Comparison of ENCODE assay signal across 29 cellular contexts in the genomic region with DNA sequence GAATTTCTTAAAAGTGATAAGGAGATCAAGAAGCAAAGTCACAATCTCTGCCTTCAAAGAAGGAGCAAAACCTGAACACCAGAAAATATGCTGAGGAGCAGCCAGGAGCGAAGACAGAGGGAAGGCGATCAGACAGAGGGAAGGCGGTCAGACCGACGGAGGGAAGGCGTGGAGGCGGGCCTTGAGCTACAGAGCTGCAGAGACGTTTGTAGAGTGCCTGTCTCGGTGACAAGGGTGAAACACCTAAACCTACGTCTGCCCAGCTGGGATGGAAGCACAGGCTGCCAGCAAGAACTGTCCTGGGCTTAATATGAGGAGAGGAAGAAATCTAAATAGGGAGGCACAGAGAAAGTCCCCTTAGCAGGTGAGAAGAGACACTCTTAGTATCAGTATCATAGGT.
DNase-seq lines count a peak whose midpoint lies in the region; ATAC-seq and TF ChIP-seq lines count a peak whose summit lies in the region.
"Had no signal": no experiment of that assay in that cellular context is flagged by ENCODE, and none has a peak within 500 bp of the region (broad histone marks: within the 10 kb centered on the region; RNA-seq: fewer than 3 reads in every experiment).

No MANE protein-coding gene starts in this region.

- peaks cover 2% of the 10 kb centered on the region for H3K36me3 Mint-ChIP-seq in mesothelial cell of epicardium
- H3K36me3 Mint-ChIP-seq: CD14-positive monocyte; CD8-positive, alpha-beta memory T cell had no signal

- DNase-seq in mesothelial cell of epicardium (ENCODE audit: low spot score in 2 of 2, unreplicated experiment in 2 of 2) (no peak), activated T-cell treated with anti-CD3 and anti-CD28 coated beads for 4 hours (no peak)
- DNase-seq: AML-193; CD8-positive, alpha-beta memory T cell; DMS 273 treated with DMSO at 0.1 percent for 48 hours; DMS79; GF-D8; GOT3; Kasumi-1; MV-4-11; NCI-H1105; NCI-H1436 treated with DMSO at 0.1 percent for 48 hours; NCI-H2029; NCI-H446 treated with DMSO at 0.1 percent for 48 hours; NCI-H526; NCI-H82; SIG-M5; SW 1271; T-helper 17 cell had no signal

- peak overlapping the region; percentile 32 for H3K27ac Mint-ChIP-seq in mesothelial cell of epicardium
- H3K27ac Mint-ChIP-seq: CD14-positive monocyte; CD8-positive, alpha-beta memory T cell; T-helper 17 cell had no signal

- no peak overlapping the region for H2AFZ ChIP-seq in OCI-LY1 (ENCODE audit: low read length)

- peak overlapping the region; percentile 70 to 95 (median 78) for H3K4me2 ChIP-seq in BLaER1 treated with 17β-estradiol and CSF1 and Interleukin-3, amounts not matched to agents 10 nM and 100 nM
- no peak overlapping the region for H3K4me2 ChIP-seq in OCI-LY1 (ENCODE audit: low read length)
- H3K4me2 ChIP-seq: A549 had no signal

- peaks cover 17 to 24% (median 21%) of the 10 kb centered on the region in 11 experiments for H3K9me3 ChIP-seq in BLaER1 treated with 17β-estradiol and CSF1 and Interleukin-3, amounts not matched to agents 10 nM and 100 nM (replicated peaks in 1 of 11)
- H3K9me3 ChIP-seq in OCI-LY1 (ENCODE audit: low read length) = 0 out of 2 replicates have a peak, but pooled peaks cover 6% of the 10 kb centered on the region

- H3K27ac ChIP-seq in BLaER1 treated with 17β-estradiol and CSF1 and Interleukin-3, amounts not matched to agents 10 nM and 100 nM = peak overlapping the region in 9 of 11 experiments; percentile 40 to 76 (median 65); a peak in 17 of 22 replicates
- H3K27ac ChIP-seq in OCI-LY1 (ENCODE audit: low read depth, low read length, poor library complexity, severe bottlenecking) = peak overlapping the region; percentile 10
- H3K27ac ChIP-seq: A549, SK-N-MC had no signal

- no peaks in the 10 kb centered on the region for H3K36me3 ChIP-seq in BLaER1 treated with 17β-estradiol and CSF1 and Interleukin-3, amounts not matched to agents 10 nM and 100 nM
- H3K36me3 ChIP-seq in OCI-LY1 (ENCODE audit: insufficient read depth, low read length) = no peaks in the 10 kb centered on the region

- H3F3A ChIP-seq in OCI-LY1 (ENCODE audit: insufficient read depth, low read length) = no peaks in the 10 kb centered on the region

- H3K9me3 Mint-ChIP-seq in mesothelial cell of epicardium = peaks cover 23% of the 10 kb centered on the region

- peaks cover 3% of the 10 kb centered on the region for H3K27me3 Mint-ChIP-seq in mesothelial cell of epicardium (ENCODE audit: low read depth)
- H3K27me3 Mint-ChIP-seq: T-helper 17 cell had no signal

- no peaks in the 10 kb centered on the region for H3K27me3 ChIP-seq in BLaER1 treated with 17β-estradiol and CSF1 and Interleukin-3, amounts not matched to agents 10 nM and 100 nM
- no peaks in the 10 kb centered on the region for H3K27me3 ChIP-seq in OCI-LY1 (ENCODE audit: insufficient read depth, low read length)

- H3K4me1 Mint-ChIP-seq in mesothelial cell of epicardium = peaks cover 17% of the 10 kb centered on the region
- H3K4me1 Mint-ChIP-seq: CD14-positive monocyte; CD8-positive, alpha-beta memory T cell; T-helper 17 cell had no signal

- peaks cover 18 to 40% (median 30%) of the 10 kb centered on the region in 10 experiments for H3K4me1 ChIP-seq in BLaER1 treated with 17β-estradiol and CSF1 and Interleukin-3, amounts not matched to agents 10 nM and 100 nM
- H3K4me1 ChIP-seq in OCI-LY1 (ENCODE audit: insufficient read depth, low read length, severe bottlenecking) = peaks cover 9% of the 10 kb centered on the region
- H3K4me1 ChIP-seq: A549 had no signal

- H3K9me2 ChIP-seq in OCI-LY1 (ENCODE audit: low read depth, low read length) = no peaks in the 10 kb centered on the region

- peak overlapping the region in 3 of 10 experiments; percentile 41 to 52 (median 50); a peak in 1 of 20 replicates for H3K4me3 ChIP-seq in BLaER1 treated with 17β-estradiol and CSF1 and Interleukin-3, amounts not matched to agents 10 nM and 100 nM
- no peak overlapping the region for H3K4me3 ChIP-seq in OCI-LY1 (ENCODE audit: low read depth, low read length, poor library complexity, severe bottlenecking)
- H3K4me3 ChIP-seq: A549, SK-N-MC had no signal

- no peaks in the 10 kb centered on the region for H4K20me1 ChIP-seq in BLaER1 treated with 17β-estradiol and CSF1 and Interleukin-3, amounts not matched to agents 10 nM and 100 nM
- H4K20me1 ChIP-seq in OCI-LY1 (ENCODE audit: insufficient read depth, low read length) = no peaks in the 10 kb centered on the region

- no peaks in the 10 kb centered on the region for H3K79me2 ChIP-seq in OCI-LY1 (ENCODE audit: insufficient read depth, low read length)

- ATAC-seq in GM19372 (IDR thresholded peaks at IDR 0.05; ENCODE audit: low read depth, unreplicated experiment) = peak; percentile 41
- ATAC-seq in HG03565 (IDR thresholded peaks at IDR 0.05; ENCODE audit: unreplicated experiment) = no peak
- no peak for ATAC-seq in GM21825 (IDR thresholded peaks at IDR 0.05; ENCODE audit: unreplicated experiment)
- ATAC-seq: A549, HCT116, Panc1, T-helper 17 cell had no signal

- H3K4me3 Mint-ChIP-seq in mesothelial cell of epicardium = no peak overlapping the region
- H3K4me3 Mint-ChIP-seq: CD14-positive monocyte; CD8-positive, alpha-beta memory T cell; T-helper 17 cell had no signal

- TF ChIP-seq CTCF in OCI-LY1 (IDR thresholded peaks at IDR 0.05; ENCODE audit: low read length) = no peak
- TF ChIP-seq CTCF in mesothelial cell of epicardium (IDR thresholded peaks at IDR 0.05; ENCODE audit: unreplicated experiment) = no peak

- H3K9ac ChIP-seq in BLaER1 treated with 17β-estradiol and CSF1 and Interleukin-3, amounts not matched to agents 10 nM and 100 nM = peak overlapping the region in 5 of 11 experiments; percentile 45 to 64 (median 62); a peak in 10 of 22 replicates
- no peak overlapping the region for H3K9ac ChIP-seq in OCI-LY1 (ENCODE audit: low read length)
